ENCODE assay signal across 8 cellular contexts in the genomic region with DNA sequence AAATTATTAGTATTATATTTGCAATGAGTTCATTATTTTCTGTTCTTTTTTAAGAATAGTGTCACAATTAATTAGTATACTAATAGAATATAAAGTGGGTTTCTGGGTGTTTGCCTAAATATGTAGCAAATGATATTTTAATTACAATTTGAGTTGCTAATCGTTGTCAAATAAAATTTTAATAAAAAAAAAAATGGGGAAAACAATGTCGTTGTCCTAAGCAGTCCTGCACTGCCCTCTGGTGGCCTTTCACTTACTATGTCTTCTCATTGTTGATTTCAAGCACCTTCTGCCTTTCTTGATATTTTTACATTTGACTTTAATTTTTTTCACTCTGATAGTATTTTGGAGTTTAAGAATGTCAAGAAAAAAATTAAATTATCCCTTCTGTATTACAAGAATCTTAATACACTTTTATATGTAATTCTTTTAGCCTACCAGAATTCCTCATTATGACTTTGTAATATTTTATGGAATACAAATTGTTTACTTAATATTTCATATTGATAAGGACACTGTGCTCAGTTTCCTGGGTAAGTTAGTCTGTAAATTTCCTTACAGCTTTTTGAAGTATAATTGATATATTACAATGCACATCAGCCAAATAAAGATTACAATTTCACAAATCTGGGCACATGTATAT.
DNase-seq lines count a peak whose midpoint lies in the region; ATAC-seq and TF ChIP-seq lines count a peak whose summit lies in the region.

No MANE protein-coding gene starts in this region.

- H3K4me1 Mint-ChIP-seq in activated T-cell treated with anti-CD3 and anti-CD28 coated beads, Interleukin-2, amount 50 U/mL, for 72 hours (ENCODE audit: low read depth): no peaks in the 10 kb centered on the region
- no peaks in the 10 kb centered on the region for H3K4me1 Mint-ChIP-seq in activated T-cell treated with anti-CD3 and anti-CD28 coated beads, Interleukin-2, amount 50 U/mL, for 24 hours (ENCODE audit: low read depth)
- H3K4me1 Mint-ChIP-seq in activated CD4-positive, alpha-beta T cell treated with anti-CD3 and anti-CD28 coated beads, Interleukin-2, amount 10 ng/mL, durations not matched to agents 7 days and 5 days: no peaks in the 10 kb centered on the region

- peaks cover 9 to 10% of the 10 kb centered on the region in 2 donors for H3K36me3 Mint-ChIP-seq in activated T-cell treated with anti-CD3 and anti-CD28 coated beads, Interleukin-2, amount 50 U/mL, for 72 hours (ENCODE audit: insufficient read depth in 2 of 2)
- H3K36me3 Mint-ChIP-seq in activated T-cell treated with anti-CD3 and anti-CD28 coated beads, Interleukin-2, amount 50 U/mL, for 24 hours (ENCODE audit: low read depth): no peaks in the 10 kb centered on the region
- H3K36me3 Mint-ChIP-seq in activated CD4-positive, alpha-beta T cell treated with anti-CD3 and anti-CD28 coated beads, Interleukin-2, amount 10 ng/mL, durations not matched to agents 7 days and 5 days (ENCODE audit: low read depth): no peaks in the 10 kb centered on the region

- no peaks in the 10 kb centered on the region for H3K79me2 ChIP-seq in Loucy (ENCODE audit: insufficient read depth, low read length)

- POLR2A ChIA-PET in activated CD4-positive, alpha-beta T cell treated with anti-CD3 and anti-CD28 coated beads, Interleukin-2, amount 10 ng/mL, durations not matched to agents 7 days and 5 days (lab: Charles Lee): no interaction called here

- intact Hi-C loops in left ventricle myocardium superior (cut with micrococcal nuclease) (no loop called here), gastrocnemius medialis (cut with DNase I; ENCODE audit: low total_unique reads) (no loop called here)

- no peak overlapping the region for H3K27ac Mint-ChIP-seq in activated T-cell treated with anti-CD3 and anti-CD28 coated beads, Interleukin-2, amount 50 U/mL, for 72 hours
- H3K27ac Mint-ChIP-seq in activated T-cell treated with anti-CD3 and anti-CD28 coated beads, Interleukin-2, amount 50 U/mL, for 24 hours: no peak overlapping the region
- H3K27ac Mint-ChIP-seq in activated CD4-positive, alpha-beta T cell treated with anti-CD3 and anti-CD28 coated beads, Interleukin-2, amount 10 ng/mL, durations not matched to agents 7 days and 5 days: no peak overlapping the region

- no peaks in the 10 kb centered on the region for H4K20me1 ChIP-seq in Loucy (ENCODE audit: insufficient read depth, low read length, poor library complexity, severe bottlenecking)

- H3K27ac ChIP-seq in tibial nerve: no peak overlapping the region
- no peak overlapping the region for H3K27ac ChIP-seq in gastrocnemius medialis

- in situ Hi-C loops in gastrocnemius medialis (cut with MboI; ENCODE audit: low sequenced_read_pairs in 4 of 4): no loop called here

- 2 to 3% methylated on average over 2 of the region's 2 CpGs for WGBS in tibial nerve, 2 donors

- H3K4me1 ChIP-seq in Loucy (ENCODE audit: insufficient read depth, low read length, poor library complexity, severe bottlenecking) (no peaks in the 10 kb centered on the region), tibial nerve (no peaks in the 10 kb centered on the region), gastrocnemius medialis (no peaks in the 10 kb centered on the region)

- H3K27me3 ChIP-seq in Loucy (ENCODE audit: insufficient read depth, low read length, poor library complexity, severe bottlenecking) (no peaks in the 10 kb centered on the region), tibial nerve (no peaks in the 10 kb centered on the region), gastrocnemius medialis (no peaks in the 10 kb centered on the region)

- H2AFZ ChIP-seq in Loucy (ENCODE audit: low read length): no peak overlapping the region

- peak; percentile 64 for TF ChIP-seq CTCF in Loucy (conservative IDR thresholded peaks at IDR 0.05; ENCODE audit: low read length)
- TF ChIP-seq CTCF in tibial nerve (IDR thresholded peaks at IDR 0.05): peak; percentile 17 to 56 (median 46)
- peak in 2 of 5 experiments; percentile 48 to 50 for TF ChIP-seq CTCF in gastrocnemius medialis (IDR thresholded peaks at IDR 0.05 in 4 of 5, conservative IDR thresholded peaks at IDR 0.05 in 1 of 5)

- no peaks in the 10 kb centered on the region for H3K9me2 ChIP-seq in Loucy (replicated peaks; ENCODE audit: low read depth, low read length)

- TF ChIP-seq POLR2A in tibial nerve (IDR thresholded peaks at IDR 0.05): no peak
- TF ChIP-seq POLR2A in gastrocnemius medialis (IDR thresholded peaks at IDR 0.05): no peak

- H3F3A ChIP-seq in Loucy (ENCODE audit: low read depth): no peaks in the 10 kb centered on the region

- H3K9ac ChIP-seq in Loucy (ENCODE audit: low read depth, low read length, poor library complexity, severe bottlenecking): no peak overlapping the region

- H3K4me3 ChIP-seq in Loucy (ENCODE audit: low read length, poor library complexity, severe bottlenecking) (no peak overlapping the region), tibial nerve (no peak overlapping the region), gastrocnemius medialis (no peak overlapping the region)

- CTCF ChIA-PET in activated CD4-positive, alpha-beta T cell treated with anti-CD3 and anti-CD28 coated beads, Interleukin-2, amount 10 ng/mL, durations not matched to agents 7 days and 5 days (lab: Charles Lee): no interaction called here

- H3K4me3 Mint-ChIP-seq in activated T-cell treated with anti-CD3 and anti-CD28 coated beads, Interleukin-2, amount 50 U/mL, for 72 hours: no peak overlapping the region
- H3K4me3 Mint-ChIP-seq in activated T-cell treated with anti-CD3 and anti-CD28 coated beads, Interleukin-2, amount 50 U/mL, for 24 hours: no peak overlapping the region
- no peak overlapping the region for H3K4me3 Mint-ChIP-seq in activated CD4-positive, alpha-beta T cell treated with anti-CD3 and anti-CD28 coated beads, Interleukin-2, amount 10 ng/mL, durations not matched to agents 7 days and 5 days

- DNase-seq in activated T-cell treated with anti-CD3 and anti-CD28 coated beads, Interleukin-2, amount 50 U/mL, for 72 hours: peak; percentile 16 to 30
- DNase-seq in activated T-cell treated with anti-CD3 and anti-CD28 coated beads, Interleukin-2, amount 50 U/mL, for 24 hours: no peak
- DNase-seq in activated CD4-positive, alpha-beta T cell treated with anti-CD3 and anti-CD28 coated beads, Interleukin-2, amount 10 ng/mL, durations not matched to agents 7 days and 5 days: peak; percentile 25
- peak; percentile 33 for DNase-seq in left ventricle myocardium superior
- peak; percentile 24 to 68 for DNase-seq in tibial nerve (ENCODE audit: low spot score in 2 of 2)
- no peak for DNase-seq in gastrocnemius medialis

- H3K9me3 ChIP-seq in Loucy (ENCODE audit: insufficient read depth, low read depth, low read length) (no peaks in the 10 kb centered on the region), tibial nerve (peaks cover 0 to 22% (median 4%) of the 10 kb centered on the region in 4 donors), gastrocnemius medialis (no peaks in the 10 kb centered on the region)

- peaks cover 10 to 14% of the 10 kb centered on the region in 2 donors for H3K9me3 Mint-ChIP-seq in activated T-cell treated with anti-CD3 and anti-CD28 coated beads, Interleukin-2, amount 50 U/mL, for 72 hours
- peaks cover 37% of the 10 kb centered on the region for H3K9me3 Mint-ChIP-seq in activated T-cell treated with anti-CD3 and anti-CD28 coated beads, Interleukin-2, amount 50 U/mL, for 24 hours
- peaks cover 23% of the 10 kb centered on the region for H3K9me3 Mint-ChIP-seq in activated CD4-positive, alpha-beta T cell treated with anti-CD3 and anti-CD28 coated beads, Interleukin-2, amount 10 ng/mL, durations not matched to agents 7 days and 5 days

- peaks cover 5% of the 10 kb centered on the region for H3K27me3 Mint-ChIP-seq in activated T-cell treated with anti-CD3 and anti-CD28 coated beads, Interleukin-2, amount 50 U/mL, for 72 hours (ENCODE audit: low read depth)
- H3K27me3 Mint-ChIP-seq in activated T-cell treated with anti-CD3 and anti-CD28 coated beads, Interleukin-2, amount 50 U/mL, for 24 hours: peaks cover 15% of the 10 kb centered on the region
- no peaks in the 10 kb centered on the region for H3K27me3 Mint-ChIP-seq in activated CD4-positive, alpha-beta T cell treated with anti-CD3 and anti-CD28 coated beads, Interleukin-2, amount 10 ng/mL, durations not matched to agents 7 days and 5 days

- H3K4me2 ChIP-seq in Loucy (ENCODE audit: low read depth, low read length, poor library complexity, severe bottlenecking): no peak overlapping the region

- no peak for ATAC-seq in activated T-cell treated with anti-CD3 and anti-CD28 coated beads, Interleukin-2, amount 50 U/mL, for 72 hours (replicated peaks in 1 of 2)
- ATAC-seq in left ventricle myocardium superior (no peak), gastrocnemius medialis (no peak), HG03378 (IDR thresholded peaks at IDR 0.05; ENCODE audit: unreplicated experiment) (no peak)

- H3K36me3 ChIP-seq in Loucy (ENCODE audit: insufficient read depth, low read length) (no peaks in the 10 kb centered on the region), tibial nerve (no peaks in the 10 kb centered on the region), gastrocnemius medialis (no peaks in the 10 kb centered on the region)

- no peak for TF ChIP-seq EP300 in tibial nerve (IDR thresholded peaks at IDR 0.05)

Comparison
In these comparisons a context has a peak if more than half of its experiments do, and no peak if none do; other contexts are left out.
1. DNase-seq: peak in activated T-cell treated with anti-CD3 and anti-CD28 coated beads, Interleukin-2, amount 50 U/mL, for 72 hours (2 of 2), activated CD4-positive, alpha-beta T cell treated with anti-CD3 and anti-CD28 coated beads, Interleukin-2, amount 10 ng/mL, durations not matched to agents 7 days and 5 days (single experiment), left ventricle myocardium superior (single experiment) and tibial nerve (2 of 2); none in activated T-cell treated with anti-CD3 and anti-CD28 coated beads, Interleukin-2, amount 50 U/mL, for 24 hours (single experiment) and gastrocnemius medialis (0 of 2).